ENCODE assay signal across 18 cellular contexts in genomic region chr9:16866542-16866941, GRCh38. TPM values are rescaled to one million over a fixed set of nuclear protein-coding genes. Genes with fewer than 3 reads are reported as not detected.
DNase-seq lines count a peak whose midpoint lies in the region; ATAC-seq and TF ChIP-seq lines count a peak whose summit lies in the region.
"Had no signal": no experiment of that assay in that cellular context is flagged by ENCODE, and none has a peak within 500 bp of the region (broad histone marks: within the 10 kb centered on the region; RNA-seq: fewer than 3 reads in every experiment).

No MANE protein-coding gene starts in this region.

- peaks cover 35% of the 10 kb centered on the region for H3K27me3 Mint-ChIP-seq in activated naive CD4-positive, alpha-beta T cell treated with anti-CD3 and anti-CD28 coated beads, Interleukin-2, amount 10 ng/mL, durations not matched to agents 7 days and 5 days

- peak overlapping the region; percentile 33 for H2BK5ac ChIP-seq in IMR-90 (ENCODE audit: low read depth, low read length, poor library complexity, severe bottlenecking)

- no peak overlapping the region for H2AK9ac ChIP-seq in IMR-90 (replicated peaks; ENCODE audit: low read depth, low read length, poor library complexity)

- no peaks in the 10 kb centered on the region for H3K9me3 Mint-ChIP-seq in activated naive CD4-positive, alpha-beta T cell treated with anti-CD3 and anti-CD28 coated beads, Interleukin-2, amount 10 ng/mL, durations not matched to agents 7 days and 5 days
- H3K9me3 Mint-ChIP-seq: activated T-helper 1 cell treated with anti-CD3 and anti-CD28 coated beads, Interleukin-12 subunit alpha, Interleukin-12 subunit beta, Interleukin-2, Interleukin-4 antibody, amounts not matched to agents 30 ng/mL and 10 ng/mL and 1 ng/mL, durations not matched to agents 14 hours and 24 hours and 36 hours; nephron progenitor cell had no signal

- no peak overlapping the region; the same call in 1 of the 2 replicates for H3K18ac ChIP-seq in IMR-90 (ENCODE audit: low read depth, low read length)

- no peak for TF ChIP-seq POLR2A in IMR-90 (IDR thresholded peaks at IDR 0.05; ENCODE audit: low read depth, low read length)

- BruUV-seq in IMR-90 (replicated peaks; lab: Mats Ljungman, UMichigan): no TSS peak

- no peak overlapping the region for H2BK15ac ChIP-seq in IMR-90 (ENCODE audit: low read depth, low read length)

- H4K20me1 ChIP-seq in IMR-90 (ENCODE audit: insufficient read depth, low read length): peaks cover 5% of the 10 kb centered on the region; the same call in 1 of the 2 replicates

- TF ChIP-seq RAD21 in IMR-90 (IDR thresholded peaks at IDR 0.05; ENCODE audit: low read length): no peak

- H3K9me3 ChIP-seq in IMR-90 (ENCODE audit: control insufficient read depth, insufficient read depth, low read length) (no peaks in the 10 kb centered on the region), stomach smooth muscle (ENCODE audit: control insufficient read depth in 2 of 2, low read length in 2 of 2) (no peaks in the 10 kb centered on the region)

- peak overlapping the region; percentile 36; the same call in 1 of the 2 replicates for H3K4me2 ChIP-seq in IMR-90 (ENCODE audit: low read depth, low read length)

- H3K14ac ChIP-seq in IMR-90 (replicated peaks; ENCODE audit: low read depth, low read length): peak overlapping the region; percentile 29; the same call in 1 of the 2 replicates

- no peak overlapping the region; the same call in 1 of the 2 replicates for H3K23ac ChIP-seq in IMR-90 (ENCODE audit: low read depth, low read length)

- H3K36me3 ChIP-seq in IMR-90 (ENCODE audit: control insufficient read depth, insufficient read depth, low read length) (peaks cover 2% of the 10 kb centered on the region), stomach smooth muscle (ENCODE audit: control insufficient read depth in 2 of 2, insufficient read depth in 2 of 2, low read length in 2 of 2) (no peaks in the 10 kb centered on the region)

- TF ChIP-seq CTCF in IMR-90 (conservative IDR thresholded peaks at IDR 0.05; ENCODE audit: low read depth, low read length) (no peak), astrocyte of the cerebellum (IDR thresholded peaks at IDR 0.05; ENCODE audit: low read depth, low read length, missing control alignments) (no peak)

- H4K5ac ChIP-seq in IMR-90 (ENCODE audit: low read depth, low read length): no peak overlapping the region; the same call in 1 of the 2 replicates

- peak overlapping the region; percentile 3; the same call in 1 of the 2 replicates for H3K9ac ChIP-seq in IMR-90 (ENCODE audit: low read depth, low read length)
- H3K9ac ChIP-seq in stomach smooth muscle (ENCODE audit: low read length in 2 of 2): peak overlapping the region in 1 of 2 donors; percentile 40

- H4K8ac ChIP-seq in IMR-90 (ENCODE audit: low read depth in 2 of 2, low read length in 2 of 2): peak overlapping the region in 1 of 2 experiments; percentile 57; a peak in 1 of 4 replicates

- dilution Hi-C loops in IMR-90 (cut with HindIII; ENCODE audit: low sequenced_read_pairs, unreplicated experiment): no loop called here

- in situ Hi-C loops in IMR-90 (cut with MboI; ENCODE audit: low sequenced_read_pairs) (no loop called here), astrocyte of the cerebellum (cut with HindIII; ENCODE audit: low sequenced_read_pairs) (no loop called here)

- peak; percentile 47 for DNase-seq in IMR-90
- no peak for DNase-seq in astrocyte of the cerebellum (ENCODE audit: low read depth)
- DNase-seq in left kidney (ENCODE audit: low read depth, low spot score): peak; percentile 13
- DNase-seq in activated naive CD4-positive, alpha-beta T cell treated with anti-CD3 and anti-CD28 coated beads, Interleukin-2, amount 10 ng/mL, durations not matched to agents 7 days and 5 days: no peak
- no peak for DNase-seq in HuH-7 (ENCODE audit: low spot score)
- DNase-seq: activated CD4-positive, alpha-beta T cell treated with anti-CD3 and anti-CD28 coated beads for 36 hours; anterior cingulate cortex; CD4-positive, alpha-beta T cell; islet precursor cell; NCI-H1048; NCI-H524 treated with DMSO at 0.1 percent for 48 hours; nephron progenitor cell had no signal

- H3K27ac ChIP-seq in IMR-90 (ENCODE audit: insufficient read depth, low read length) (no peak overlapping the region), stomach smooth muscle (ENCODE audit: low read length) (peak overlapping the region; percentile 1)

- CTCF ChIA-PET in IMR-90 (lab: Yijun Ruan, JAX): interaction anchor here (0.6 kb wide), 2 partner anchors 15 to 164 kb away, joined by 3 to 7 read pairs; no protein-coding TSS in a partner anchor
- CTCF ChIA-PET in activated naive CD4-positive, alpha-beta T cell treated with anti-CD3 and anti-CD28 coated beads, Interleukin-2, amount 10 ng/mL, durations not matched to agents 7 days and 5 days (lab: Charles Lee): no interaction called here

- no CpG with 5 or more reads among the region's 1 CpG for WGBS in IMR-90 (ENCODE audit: extremely low coverage in 2 of 2, insufficient read length in 1 of 2), 2 experiments

- peaks cover 8 to 35% of the 10 kb centered on the region in 2 experiments; a peak in 3 of 4 replicates for H3K79me1 ChIP-seq in IMR-90 (ENCODE audit: low read depth in 1 of 2, low read length in 2 of 2)

- no peak overlapping the region for H3K4me3 Mint-ChIP-seq in activated naive CD4-positive, alpha-beta T cell treated with anti-CD3 and anti-CD28 coated beads, Interleukin-2, amount 10 ng/mL, durations not matched to agents 7 days and 5 days
- H3K4me3 Mint-ChIP-seq: activated CD4-positive, alpha-beta T cell treated with anti-CD3 and anti-CD28 coated beads for 36 hours; activated T-helper 1 cell treated with anti-CD3 and anti-CD28 coated beads, Interleukin-12 subunit alpha, Interleukin-12 subunit beta, Interleukin-2, Interleukin-4 antibody, amounts not matched to agents 30 ng/mL and 10 ng/mL and 1 ng/mL, durations not matched to agents 14 hours and 24 hours and 36 hours; CD4-positive, alpha-beta T cell; nephron progenitor cell had no signal

- H3K27ac Mint-ChIP-seq in activated naive CD4-positive, alpha-beta T cell treated with anti-CD3 and anti-CD28 coated beads, Interleukin-2, amount 10 ng/mL, durations not matched to agents 7 days and 5 days: no peak overlapping the region
- H3K27ac Mint-ChIP-seq: activated CD4-positive, alpha-beta T cell treated with anti-CD3 and anti-CD28 coated beads for 36 hours; activated T-helper 1 cell treated with anti-CD3 and anti-CD28 coated beads, Interleukin-12 subunit alpha, Interleukin-12 subunit beta, Interleukin-2, Interleukin-4 antibody, amounts not matched to agents 30 ng/mL and 10 ng/mL and 1 ng/mL, durations not matched to agents 14 hours and 24 hours and 36 hours; CD4-positive, alpha-beta T cell; nephron progenitor cell had no signal

- H2BK120ac ChIP-seq in IMR-90 (ENCODE audit: low read depth, low read length): no peak overlapping the region

- H2AK5ac ChIP-seq in IMR-90 (ENCODE audit: low read depth, low read length): no peak overlapping the region

- no peak overlapping the region for H2AFZ ChIP-seq in IMR-90 (replicated peaks; ENCODE audit: low read length, poor library complexity)

- H3K4me1 Mint-ChIP-seq in activated naive CD4-positive, alpha-beta T cell treated with anti-CD3 and anti-CD28 coated beads, Interleukin-2, amount 10 ng/mL, durations not matched to agents 7 days and 5 days: peaks cover 2% of the 10 kb centered on the region

- intact Hi-C loops in IMR-90 (cut with micrococcal nuclease): loop anchor here (5.0 to 10.0 kb wide), 7 partner anchors 96 to 994 kb away; no protein-coding TSS in a partner anchor

- H3K27me3 ChIP-seq in IMR-90 (ENCODE audit: control insufficient read depth, insufficient read depth, low read length) (no peaks in the 10 kb centered on the region), stomach smooth muscle (ENCODE audit: control insufficient read depth in 1 of 2, insufficient read depth in 2 of 2, low read length in 2 of 2) (no peaks in the 10 kb centered on the region)

- H3K4me3 ChIP-seq in IMR-90 (ENCODE audit: insufficient read depth, low read depth, low read length) (no peak overlapping the region), astrocyte of the cerebellum (ENCODE audit: low read depth, low read length) (peak overlapping the region; percentile 13), stomach smooth muscle (ENCODE audit: low read length in 2 of 2) (peak overlapping the region in 1 of 2 donors; percentile 10)

- no peak overlapping the region; the same call in 1 of the 2 replicates for H3K4ac ChIP-seq in IMR-90 (ENCODE audit: low read depth, low read length)

- H2BK20ac ChIP-seq in IMR-90 (ENCODE audit: low read depth, low read length): no peak overlapping the region

- 0 out of 2 replicates have a peak, but pooled peaks cover 3% of the 10 kb centered on the region for H3K9me1 ChIP-seq in IMR-90 (ENCODE audit: insufficient read depth, low read length)

- no peaks in the 10 kb centered on the region for H3K36me3 Mint-ChIP-seq in activated naive CD4-positive, alpha-beta T cell treated with anti-CD3 and anti-CD28 coated beads, Interleukin-2, amount 10 ng/mL, durations not matched to agents 7 days and 5 days

- no peak overlapping the region for H3K56ac ChIP-seq in IMR-90 (ENCODE audit: extremely low read depth, insufficient read depth, low read length)

- no peak for ATAC-seq in IMR-90 (ENCODE audit: low read depth)
- ATAC-seq in HG02870 (IDR thresholded peaks at IDR 0.05; ENCODE audit: unreplicated experiment): no peak
- no peak for ATAC-seq in GM18870 (IDR thresholded peaks at IDR 0.05; ENCODE audit: unreplicated experiment)
- ATAC-seq: activated CD4-positive, alpha-beta T cell treated with anti-CD3 and anti-CD28 coated beads for 36 hours had no signal

- H3K4me1 ChIP-seq in IMR-90 (ENCODE audit: control insufficient read depth, insufficient read depth, low read length): peaks cover 10% of the 10 kb centered on the region
- H3K4me1 ChIP-seq in stomach smooth muscle (ENCODE audit: control insufficient read depth, insufficient read depth, low read length): peaks cover 21% of the 10 kb centered on the region

- no peak overlapping the region for H4K91ac ChIP-seq in IMR-90 (ENCODE audit: insufficient read depth, low read depth, low read length)

- POLR2A ChIA-PET in IMR-90 (lab: Charles Lee; ENCODE audit: unreplicated experiment): interaction anchor here (0.6 to 0.8 kb wide), 3 partner anchors 13 to 39 kb away, joined by 3 to 22 read pairs (median 9); no protein-coding TSS in a partner anchor

TF ChIP-seq in IMR-90, 13 proteins besides CTCF, POLR2A, EP300 and RAD21 (continues in another document):
- TF ChIP-seq MAFK (IDR thresholded peaks at IDR 0.05; ENCODE audit: low read depth, low read length) (no peak), RFX5 (IDR thresholded peaks at IDR 0.05; ENCODE audit: low read depth, low read length) (no peak), MXI1 (IDR thresholded peaks at IDR 0.05; ENCODE audit: borderline replicate concordance, low read depth, low read length) (no peak), RCOR1 (IDR thresholded peaks at IDR 0.05; ENCODE audit: insufficient replicate concordance, low read length) (no peak), NFE2L2 (IDR thresholded peaks at IDR 0.05; ENCODE audit: low read depth, low read length) (no peak), CEBPB (IDR thresholded peaks at IDR 0.05; ENCODE audit: low read depth, low read length) (no peak)

RNA-seq across cellular contexts. Expression of gene BNC2, which starts 3.9 kb away (rescaled TPM):
- 37.8 and 45.2 TPM in 2 replicates for total RNA-seq in IMR-90 (2012; rRNA removed)
- polyA plus RNA-seq in IMR-90 (2012; rRNA removed): 15.5 and 16.6 TPM in 2 replicates
- polyA plus RNA-seq in IMR-90 (2012; cell fraction: cytosol; rRNA removed): 6.6 and 8.4 TPM in 2 replicates
- 23.9 and 49.3 TPM in 2 replicates for polyA plus RNA-seq in IMR-90 (2012; cell fraction: nucleus; rRNA removed; ENCODE audit: low replicate concordance)
- total RNA-seq: activated CD4-positive, alpha-beta T cell treated with anti-CD3 and anti-CD28 coated beads for 36 hours; activated T-helper 1 cell treated with anti-CD3 and anti-CD28 coated beads, Interleukin-12 subunit alpha, Interleukin-12 subunit beta, Interleukin-2, Interleukin-4 antibody, amounts not matched to agents 30 ng/mL and 10 ng/mL and 1 ng/mL, durations not matched to agents 14 hours and 24 hours and 36 hours; CD4-positive, alpha-beta T cell; HT-29; T-helper 1 cell treated with Interleukin-12 subunit alpha and Interleukin-12 subunit beta and Interleukin-4 antibody, amounts not matched to agents 30 ng/mL and 1 ng/mL, for 36 hours had no signal

Comparison
In these comparisons a context has a peak if more than half of its experiments do, and no peak if none do; other contexts are left out.
1. DNase-seq: peak in IMR-90 (single experiment) and left kidney (single experiment); none in astrocyte of the cerebellum (single experiment), activated naive CD4-positive, alpha-beta T cell treated with anti-CD3 and anti-CD28 coated beads, Interleukin-2, amount 10 ng/mL, durations not matched to agents 7 days and 5 days (single experiment) and HuH-7 (single experiment).